1 cellular context compared by ENCODE assay signal in the genomic region with DNA sequence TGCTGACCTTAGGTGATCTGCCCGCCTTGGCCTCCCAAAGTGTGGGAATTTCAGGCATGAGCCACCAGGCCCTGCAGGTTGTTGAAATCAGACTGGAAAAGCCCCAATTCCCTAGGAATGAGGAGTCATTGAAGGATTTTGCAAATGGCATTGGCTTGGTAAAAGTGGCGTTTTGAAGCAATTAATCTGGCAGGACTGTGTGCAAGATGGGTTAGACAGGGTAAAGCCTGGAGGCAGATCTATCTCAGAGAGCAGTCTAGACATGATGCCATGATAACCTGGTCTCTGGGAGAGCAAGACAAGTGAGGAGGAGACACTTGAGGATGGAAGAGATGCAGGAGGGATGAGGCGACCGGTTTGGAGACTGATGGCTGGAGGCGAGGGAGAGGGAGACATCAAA.
A peak's percentile ranks its signal among the peaks of the same experiment; 100 is the strongest.
TF ChIP-seq lines count a peak whose summit lies in the region.

No MANE protein-coding gene starts in this region.

TF ChIP-seq in K562, 482 proteins besides CTCF, POLR2A, EP300 and RAD21:
- TF ChIP-seq, protein P1, sequence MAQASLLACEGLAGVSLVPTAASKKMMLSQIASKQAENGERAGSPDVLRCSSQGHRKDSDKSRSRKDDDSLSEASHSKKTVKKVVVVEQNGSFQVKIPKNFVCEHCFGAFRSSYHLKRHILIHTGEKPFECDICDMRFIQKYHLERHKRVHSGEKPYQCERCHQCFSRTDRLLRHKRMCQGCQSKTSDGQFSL (CRISPR knock-in tag; IDR thresholded peaks at IDR 0.05), result no peak
- TF ChIP-seq, protein P1 (tag; IDR thresholded peaks at IDR 0.05), result no peak
- TF ChIP-seq CBX5 (IDR thresholded peaks at IDR 0.05; ENCODE audit: borderline replicate concordance, low read depth) (no peak), CTBP1 (IDR thresholded peaks at IDR 0.05; ENCODE audit: borderline replicate concordance) (0 out of 2 replicates have a peak, but pooled peaks have one; percentile 25)
- TF ChIP-seq, protein P2, sequence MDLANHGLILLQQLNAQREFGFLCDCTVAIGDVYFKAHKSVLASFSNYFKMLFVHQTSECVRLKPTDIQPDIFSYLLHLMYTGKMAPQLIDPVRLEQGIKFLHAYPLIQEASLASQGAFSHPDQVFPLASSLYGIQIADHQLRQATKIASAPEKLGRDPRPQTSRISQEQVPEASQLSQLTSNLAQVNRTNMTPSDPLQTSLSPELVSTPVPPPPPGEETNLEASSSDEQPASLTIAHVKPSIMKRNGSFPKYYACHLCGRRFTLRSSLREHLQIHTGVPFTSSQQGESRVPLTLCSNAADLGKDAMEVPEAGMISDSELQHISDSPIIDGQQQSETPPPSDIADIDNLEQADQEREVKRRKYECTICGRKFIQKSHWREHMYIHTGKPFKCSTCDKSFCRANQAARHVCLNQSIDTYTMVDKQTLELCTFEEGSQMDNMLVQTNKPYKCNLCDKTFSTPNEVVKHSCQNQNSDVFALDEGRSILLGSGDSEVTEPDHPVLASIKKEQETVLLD (IDR thresholded peaks at IDR 0.05), result no peak
- TF ChIP-seq, protein P3, sequence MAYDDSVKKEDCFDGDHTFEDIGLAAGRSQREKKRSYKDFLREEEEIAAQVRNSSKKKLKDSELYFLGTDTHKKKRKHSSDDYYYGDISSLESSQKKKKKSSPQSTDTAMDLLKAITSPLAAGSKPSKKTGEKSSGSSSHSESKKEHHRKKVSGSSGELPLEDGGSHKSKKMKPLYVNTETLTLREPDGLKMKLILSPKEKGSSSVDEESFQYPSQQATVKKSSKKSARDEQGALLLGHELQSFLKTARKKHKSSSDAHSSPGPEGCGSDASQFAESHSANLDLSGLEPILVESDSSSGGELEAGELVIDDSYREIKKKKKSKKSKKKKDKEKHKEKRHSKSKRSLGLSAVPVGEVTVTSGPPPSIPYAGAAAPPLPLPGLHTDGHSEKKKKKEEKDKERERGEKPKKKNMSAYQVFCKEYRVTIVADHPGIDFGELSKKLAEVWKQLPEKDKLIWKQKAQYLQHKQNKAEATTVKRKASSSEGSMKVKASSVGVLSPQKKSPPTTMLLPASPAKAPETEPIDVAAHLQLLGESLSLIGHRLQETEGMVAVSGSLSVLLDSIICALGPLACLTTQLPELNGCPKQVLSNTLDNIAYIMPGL (CRISPR knock-in tag; IDR thresholded peaks at IDR 0.05), result no peak
- TF ChIP-seq, protein P4, sequence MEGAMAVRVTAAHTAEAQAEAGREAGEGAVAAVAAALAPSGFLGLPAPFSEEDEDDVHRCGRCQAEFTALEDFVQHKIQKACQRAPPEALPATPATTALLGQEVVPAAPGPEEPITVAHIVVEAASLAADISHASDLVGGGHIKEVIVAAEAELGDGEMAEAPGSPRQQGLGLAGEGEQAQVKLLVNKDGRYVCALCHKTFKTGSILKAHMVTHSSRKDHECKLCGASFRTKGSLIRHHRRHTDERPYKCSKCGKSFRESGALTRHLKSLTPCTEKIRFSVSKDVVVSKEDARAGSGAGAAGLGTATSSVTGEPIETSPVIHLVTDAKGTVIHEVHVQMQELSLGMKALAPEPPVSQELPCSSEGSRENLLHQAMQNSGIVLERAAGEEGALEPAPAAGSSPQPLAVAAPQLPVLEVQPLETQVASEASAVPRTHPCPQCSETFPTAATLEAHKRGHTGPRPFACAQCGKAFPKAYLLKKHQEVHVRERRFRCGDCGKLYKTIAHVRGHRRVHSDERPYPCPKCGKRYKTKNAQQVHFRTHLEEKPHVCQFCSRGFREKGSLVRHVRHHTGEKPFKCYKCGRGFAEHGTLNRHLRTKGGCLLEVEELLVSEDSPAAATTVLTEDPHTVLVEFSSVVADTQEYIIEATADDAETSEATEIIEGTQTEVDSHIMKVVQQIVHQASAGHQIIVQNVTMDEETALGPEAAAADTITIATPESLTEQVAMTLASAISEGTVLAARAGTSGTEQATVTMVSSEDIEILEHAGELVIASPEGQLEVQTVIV (CRISPR knock-in tag; IDR thresholded peaks at IDR 0.05; ENCODE audit: borderline replicate concordance), result no peak
